24 cellular contexts compared by ENCODE assay signal in the genomic region with DNA sequence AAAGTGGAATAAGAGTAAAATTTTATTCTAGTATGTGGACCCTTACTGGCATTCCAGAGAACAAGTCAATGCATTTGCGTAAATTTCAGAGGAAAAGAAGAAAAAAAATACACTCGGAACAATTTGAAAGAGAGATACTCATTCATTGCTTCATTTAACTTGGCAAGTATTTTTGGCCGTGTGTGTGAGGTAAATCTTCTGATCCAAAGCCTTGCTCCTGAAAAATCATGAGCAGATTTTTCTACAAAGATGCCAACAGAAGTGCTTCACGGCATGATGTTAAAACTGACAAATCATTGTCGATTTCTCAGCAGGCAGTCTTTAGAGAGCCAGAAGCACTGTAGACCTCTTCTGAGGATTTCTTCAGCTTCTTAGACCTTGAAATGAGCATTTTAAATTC.
"Had no signal": no experiment of that assay in that cellular context is flagged by ENCODE, and none has a peak within 500 bp of the region (broad histone marks: within the 10 kb centered on the region; RNA-seq: fewer than 3 reads in every experiment).

No MANE protein-coding gene starts in this region.

- ATAC-seq: left lobe of liver; naive thymus-derived CD8-positive, alpha-beta T cell; right lobe of liver; stimulated activated naive CD8-positive, alpha-beta T cell treated with anti-CD3 and anti-CD28 coated beads, Interleukin-15, amount 100 ng/mL, for 72 hours had no signal

- DNase-seq: caudate nucleus; cerebellar nuclear complex; dorsolateral prefrontal cortex; effector CD4-positive, alpha-beta T cell; foreskin fibroblast; glutamatergic neuron; hypothalamus; immature natural killer cell; naive thymus-derived CD8-positive, alpha-beta T cell; nephron progenitor cell; nucleus accumbens; ovary; retina; right lobe of liver; stimulated activated CD4-positive, alpha-beta T cell treated with anti-CD3 and anti-CD28 coated beads, Interleukin-12 subunit alpha, Interleukin-12 subunit beta, amount 100 ng/mL, for 4 hours; stimulated activated CD4-positive, alpha-beta T cell treated with anti-CD3 and anti-CD28 coated beads, Interleukin-1b, Interleukin-23, amount 100 ng/mL, for 48 hours; stimulated activated CD4-positive, alpha-beta T cell treated with anti-CD3 and anti-CD28 coated beads, Interleukin-4, amount 100 ng/mL, for 1 hour; stimulated activated CD8-positive, alpha-beta memory T cell treated with anti-CD3 and anti-CD28 coated beads, Interleukin-4, amount 100 ng/mL, for 48 hours; stimulated activated naive CD4-positive, alpha-beta T cell; stimulated activated naive CD8-positive, alpha-beta T cell treated with anti-CD3 and anti-CD28 coated beads, Interleukin-15, amount 100 ng/mL, for 72 hours; thyroid gland had no signal

- H3K9me3 ChIP-seq: ovary, suprapubic skin, thyroid gland had no signal

- H3K27ac ChIP-seq: dorsolateral prefrontal cortex, ovary, right lobe of liver, suprapubic skin, thyroid gland had no signal

- H3K36me3 ChIP-seq: ovary, right lobe of liver, suprapubic skin, thyroid gland had no signal

- H3K27me3 ChIP-seq: dorsolateral prefrontal cortex, ovary, right lobe of liver, suprapubic skin, thyroid gland had no signal

- H3K4me3 ChIP-seq: dorsolateral prefrontal cortex, ovary, right lobe of liver, smooth muscle cell, suprapubic skin, thyroid gland had no signal

- H3K4me1 ChIP-seq: right lobe of liver, suprapubic skin, thyroid gland had no signal
